In genomic region chr1:179807691-179808485, GRCh38 we compare ENCODE assay signal across 12 cellular contexts.
DNase-seq lines count a peak whose midpoint lies in the region; ATAC-seq, FAIRE-seq and TF ChIP-seq lines count a peak whose summit lies in the region.
"Had no signal": no experiment of that assay in that cellular context is flagged by ENCODE, and none has a peak within 500 bp of the region (broad histone marks: within the 10 kb centered on the region; RNA-seq: fewer than 3 reads in every experiment).

No MANE protein-coding gene starts in this region.

- no peak overlapping the region for H3K9ac ChIP-seq in HepG2 (ENCODE audit: insufficient read depth, low read depth, low read length)

- H3K9me3 ChIP-seq in HepG2 (ENCODE audit: low read length): no peaks in the 10 kb centered on the region
- H3K9me3 ChIP-seq in mucosa of descending colon: no peaks in the 10 kb centered on the region
- H3K9me3 ChIP-seq: MG63 had no signal

- POLR2A ChIA-PET in HepG2 (lab: Yijun Ruan, JAX): no interaction called here

- CTCF ChIA-PET in HepG2 (lab: Yijun Ruan, JAX; ENCODE audit: low intra/inter-chr PET ratio, low total read pairs): interaction anchor here (3.3 kb wide), 1 partner anchor 102 kb away, joined by 43 read pairs; no protein-coding TSS in a partner anchor

- no TSS peak for BruUV-seq in HepG2 (replicated peaks; lab: Mats Ljungman, UMichigan)

- no peak for TF ChIP-seq POLR2A in HepG2 (IDR thresholded peaks at IDR 0.05; ENCODE audit: insufficient read depth in 1 of 2, low read depth in 2 of 2, low read length in 2 of 2)

- H3K4me3 ChIP-seq in AG09309 (ENCODE audit: control insufficient read depth, low read depth, low read length) (no peak overlapping the region), HepG2 (replicated peaks in 1 of 3; ENCODE audit: insufficient read depth in 1 of 3, low read depth in 2 of 3, low read length in 3 of 3) (no peak overlapping the region), mucosa of descending colon (no peak overlapping the region)
- H3K4me3 ChIP-seq: MG63 had no signal

- TF ChIP-seq CTCF in AG09309 (IDR thresholded peaks at IDR 0.05; ENCODE audit: control insufficient read depth, insufficient read depth, low read depth, low read length, missing control alignments) (no peak), HepG2 (CRISPR knock-in tag; IDR thresholded peaks at IDR 0.05) (no peak), mucosa of descending colon (IDR thresholded peaks at IDR 0.05) (no peak)

- TF ChIP-seq EP300 in HepG2 (IDR thresholded peaks at IDR 0.05; ENCODE audit: low read depth in 2 of 2, low read length in 2 of 2) (no peak), HepG2 (CRISPR knock-in tag; IDR thresholded peaks at IDR 0.05; ENCODE audit: borderline replicate concordance) (no peak)

- no peaks in the 10 kb centered on the region for H3K36me3 ChIP-seq in HepG2 (replicated peaks in 1 of 2; ENCODE audit: control insufficient read depth in 1 of 2, insufficient read depth in 2 of 2, low read length in 2 of 2)
- no peaks in the 10 kb centered on the region for H3K36me3 ChIP-seq in mucosa of descending colon (ENCODE audit: low read depth)
- H3K36me3 ChIP-seq: MG63 had no signal

- H3K27me3 ChIP-seq in HepG2 (ENCODE audit: control insufficient read depth in 1 of 2, insufficient read depth in 2 of 2, low read length in 2 of 2): peaks cover 7 to 33% of the 10 kb centered on the region in 2 experiments; a peak in 4 of 5 replicates

- H3K27me3 Mint-ChIP-seq in central memory CD8-positive, alpha-beta T cell: peaks cover 38% of the 10 kb centered on the region
- H3K27me3 Mint-ChIP-seq in activated T-helper 1 cell treated with anti-CD3 and anti-CD28 coated beads, Interleukin-12 subunit alpha, Interleukin-12 subunit beta, Interleukin-2, Interleukin-4 antibody, amounts not matched to agents 30 ng/mL and 10 ng/mL and 1 ng/mL, durations not matched to agents 14 hours and 24 hours and 36 hours (ENCODE audit: insufficient read depth): no peaks in the 10 kb centered on the region

- H3K4me1 ChIP-seq in HepG2 (ENCODE audit: insufficient read depth, low read length) (peaks cover 9% of the 10 kb centered on the region; the same call in 1 of the 2 replicates), mucosa of descending colon (ENCODE audit: low read depth) (no peaks in the 10 kb centered on the region)

- no peak overlapping the region for H3K4me2 ChIP-seq in HepG2 (ENCODE audit: low read depth, low read length)

- TF ChIP-seq RAD21 in HepG2 (CRISPR knock-in tag; IDR thresholded peaks at IDR 0.05): no peak

- H3K9me3 Mint-ChIP-seq in central memory CD8-positive, alpha-beta T cell: no peaks in the 10 kb centered on the region
- no peaks in the 10 kb centered on the region for H3K9me3 Mint-ChIP-seq in activated T-helper 1 cell treated with anti-CD3 and anti-CD28 coated beads, Interleukin-12 subunit alpha, Interleukin-12 subunit beta, Interleukin-2, Interleukin-4 antibody, amounts not matched to agents 30 ng/mL and 10 ng/mL and 1 ng/mL, durations not matched to agents 14 hours and 24 hours and 36 hours

- ATAC-seq in central memory CD8-positive, alpha-beta T cell (replicated peaks; ENCODE audit: extremely low read depth, poor library complexity, severe bottlenecking): no peak
- ATAC-seq in HepG2 (peak; percentile 15; the same call in 2 of the 3 replicates), mucosa of descending colon (no peak)
- ATAC-seq: WTC11 had no signal

- WGBS in HepG2 (ENCODE audit: low lambda C conversion rate): 18% methylated on average over 7 of the region's 11 CpGs

- H3K27ac Mint-ChIP-seq in central memory CD8-positive, alpha-beta T cell (ENCODE audit: low read depth): peak overlapping the region; percentile 22
- H3K27ac Mint-ChIP-seq in activated T-helper 1 cell treated with anti-CD3 and anti-CD28 coated beads, Interleukin-12 subunit alpha, Interleukin-12 subunit beta, Interleukin-2, Interleukin-4 antibody, amounts not matched to agents 30 ng/mL and 10 ng/mL and 1 ng/mL, durations not matched to agents 14 hours and 24 hours and 36 hours: no peak overlapping the region
- H3K27ac Mint-ChIP-seq: WTC11 had no signal

- H3K79me2 ChIP-seq in HepG2 (ENCODE audit: insufficient read depth, low read length): no peaks in the 10 kb centered on the region

- intact Hi-C loops in HepG2 (cut with micrococcal nuclease; ENCODE audit: unreplicated experiment): no loop called here
- intact Hi-C loops in mucosa of descending colon (cut with DNase I, micrococcal nuclease): no loop called here
- intact Hi-C loops in activated T-helper 1 cell treated with anti-CD3 and anti-CD28 coated beads, Interleukin-12 subunit alpha, Interleukin-12 subunit beta, Interleukin-2, Interleukin-4 antibody, amounts not matched to agents 30 ng/mL and 10 ng/mL and 1 ng/mL, durations not matched to agents 14 hours and 24 hours and 36 hours (cut with micrococcal nuclease): no loop called here

- no peaks in the 10 kb centered on the region for H4K20me1 ChIP-seq in HepG2 (ENCODE audit: insufficient read depth, low read length)

- no peak overlapping the region for H3K4me3 Mint-ChIP-seq in central memory CD8-positive, alpha-beta T cell
- H3K4me3 Mint-ChIP-seq in activated T-helper 1 cell treated with anti-CD3 and anti-CD28 coated beads, Interleukin-12 subunit alpha, Interleukin-12 subunit beta, Interleukin-2, Interleukin-4 antibody, amounts not matched to agents 30 ng/mL and 10 ng/mL and 1 ng/mL, durations not matched to agents 14 hours and 24 hours and 36 hours: no peak overlapping the region
- H3K4me3 Mint-ChIP-seq: WTC11 had no signal

- no peaks in the 10 kb centered on the region for H3K4me1 Mint-ChIP-seq in central memory CD8-positive, alpha-beta T cell
- H3K4me1 Mint-ChIP-seq in activated T-helper 1 cell treated with anti-CD3 and anti-CD28 coated beads, Interleukin-12 subunit alpha, Interleukin-12 subunit beta, Interleukin-2, Interleukin-4 antibody, amounts not matched to agents 30 ng/mL and 10 ng/mL and 1 ng/mL, durations not matched to agents 14 hours and 24 hours and 36 hours (ENCODE audit: low read depth): peaks cover 5% of the 10 kb centered on the region
- H3K4me1 Mint-ChIP-seq: WTC11 had no signal

- H3K27ac ChIP-seq in HepG2 (ENCODE audit: extremely low read length, insufficient read depth, low read length): no peak overlapping the region

- in situ Hi-C loops in HepG2 (cut with HindIII; ENCODE audit: extremely low pct_ligation_motif_present, low pct_unique_long_range_greater_than_20kb): no loop called here

- no peak overlapping the region for H2AFZ ChIP-seq in HepG2 (ENCODE audit: low read length)

- FAIRE-seq in HepG2 (lab: Jason Lieb, UNC): no peak
- FAIRE-seq: GM19239 had no signal

- peak; percentile 61 for DNase-seq in AG09309 (ENCODE audit: low read depth)
- DNase-seq in NCI-H226: peak; percentile 98
- no peak for DNase-seq in central memory CD8-positive, alpha-beta T cell (ENCODE audit: low spot score in 2 of 2)
- peak; percentile 18 for DNase-seq in HepG2 (ENCODE audit: low spot score)
- no peak for DNase-seq in mucosa of descending colon
- DNase-seq in activated T-helper 1 cell treated with anti-CD3 and anti-CD28 coated beads, Interleukin-12 subunit alpha, Interleukin-12 subunit beta, Interleukin-2, Interleukin-4 antibody, amounts not matched to agents 30 ng/mL and 10 ng/mL and 1 ng/mL, durations not matched to agents 14 hours and 24 hours and 36 hours (ENCODE audit: low spot score): no peak
- no peak for DNase-seq in activated CD4-positive, CD25-positive, alpha-beta regulatory T cell treated with anti-CD3 and anti-CD28 coated beads, Interleukin-2, amount 50 U/mL, for 72 hours
- no peak for DNase-seq in epidermal melanocyte (ENCODE audit: insufficient read length, low spot score)
- DNase-seq: DMS79, MG63 had no signal

- H3K36me3 Mint-ChIP-seq in central memory CD8-positive, alpha-beta T cell (ENCODE audit: insufficient read depth): no peaks in the 10 kb centered on the region
- no peaks in the 10 kb centered on the region for H3K36me3 Mint-ChIP-seq in activated T-helper 1 cell treated with anti-CD3 and anti-CD28 coated beads, Interleukin-12 subunit alpha, Interleukin-12 subunit beta, Interleukin-2, Interleukin-4 antibody, amounts not matched to agents 30 ng/mL and 10 ng/mL and 1 ng/mL, durations not matched to agents 14 hours and 24 hours and 36 hours (ENCODE audit: low read depth)
- H3K36me3 Mint-ChIP-seq: WTC11 had no signal

TF ChIP-seq in HepG2, 621 proteins besides CTCF, POLR2A, EP300 and RAD21:
- TF ChIP-seq SALL1 (CRISPR knock-in tag; IDR thresholded peaks at IDR 0.05) (peak; percentile 29; the same call in 1 of the 2 replicates), HNF4A (CRISPR knock-in tag; IDR thresholded peaks at IDR 0.05) (peak; percentile 42), ESRRA (CRISPR knock-in tag; IDR thresholded peaks at IDR 0.05; ENCODE audit: low read depth) (no peak), ZBTB21 (CRISPR knock-in tag; IDR thresholded peaks at IDR 0.05) (peak; percentile 79; the same call in 1 of the 2 replicates), NFYC (CRISPR knock-in tag; IDR thresholded peaks at IDR 0.05) (no peak), NR2F6 (IDR thresholded peaks at IDR 0.05) (0 out of 2 replicates have a peak, but pooled peaks have one; percentile 29), NR2F6 (CRISPR knock-in tag; IDR thresholded peaks at IDR 0.05) (no peak), U2AF2 (IDR thresholded peaks at IDR 0.05; ENCODE audit: low read depth, low read length) (no peak)

Comparison
In these comparisons a context has a peak if more than half of its experiments do, and no peak if none do; other contexts are left out.
1. DNase-seq: peak in AG09309 (single experiment), NCI-H226 (single experiment) and HepG2 (single experiment); none in central memory CD8-positive, alpha-beta T cell (0 of 2), mucosa of descending colon (0 of 3), activated T-helper 1 cell treated with anti-CD3 and anti-CD28 coated beads, Interleukin-12 subunit alpha, Interleukin-12 subunit beta, Interleukin-2, Interleukin-4 antibody, amounts not matched to agents 30 ng/mL and 10 ng/mL and 1 ng/mL, durations not matched to agents 14 hours and 24 hours and 36 hours (single experiment), activated CD4-positive, CD25-positive, alpha-beta regulatory T cell treated with anti-CD3 and anti-CD28 coated beads, Interleukin-2, amount 50 U/mL, for 72 hours (single experiment) and epidermal melanocyte (single experiment).